ENCODE assay signal across 8 cellular contexts in genomic region chr17:10149573-10150399, GRCh38. TPM values are rescaled to one million over a fixed set of nuclear protein-coding genes. Genes with fewer than 3 reads are reported as not detected.
DNase-seq lines count a peak whose midpoint lies in the region; ATAC-seq, FAIRE-seq and TF ChIP-seq lines count a peak whose summit lies in the region.

No MANE protein-coding gene starts in this region.

- 52 to 58% methylated on average over 8 of the region's 8 CpGs for WGBS in lung, 2 donors

- H3K4me3 Mint-ChIP-seq in T-cell (no peak overlapping the region), endothelial cell (ENCODE audit: unreplicated experiment) (no peak overlapping the region)

- TF ChIP-seq CTCF in lung (IDR thresholded peaks at IDR 0.05; ENCODE audit: control extremely low read depth, extremely low read depth): no peak
- TF ChIP-seq CTCF in endothelial cell (IDR thresholded peaks at IDR 0.05; ENCODE audit: unreplicated experiment): no peak

- H3K4me1 Mint-ChIP-seq in T-cell (peaks cover 19 to 29% (median 23%) of the 10 kb centered on the region in 3 donors), endothelial cell (ENCODE audit: unreplicated experiment) (peaks cover 5% of the 10 kb centered on the region)

- CTCF ChIA-PET in T-cell (lab: Charles Lee): no interaction called here

- H3K36me3 Mint-ChIP-seq in T-cell (no peaks in the 10 kb centered on the region), endothelial cell (ENCODE audit: low read depth, unreplicated experiment) (no peaks in the 10 kb centered on the region)

- DNase-seq in GM18507 (ENCODE audit: extremely low spot score, insufficient read length, low read depth) (peak; percentile 36), T-cell (peak in 2 of 34 experiments; percentile 13 to 27), lung (ENCODE audit: low spot score) (no peak), SHP77 treated with DMSO at 0.1 percent for 48 hours (lab: John Stamatoyannopoulos, UW) (no peak), D341Med (ENCODE audit: low spot score) (no peak), endothelial cell (ENCODE audit: low spot score) (no peak), NCI-H446 treated with DMSO at 0.1 percent for 48 hours (lab: John Stamatoyannopoulos, UW) (no peak)

- ATAC-seq in HG02763 (IDR thresholded peaks at IDR 0.05; ENCODE audit: unreplicated experiment): peak; percentile 65
- peak; percentile 37 to 72 (median 44) for ATAC-seq in T-cell (replicated peaks in 1 of 4)
- ATAC-seq in lung (ENCODE audit: insufficient read depth, low FRiP score): peak; percentile 49

- H3K9me3 Mint-ChIP-seq in T-cell: no peaks in the 10 kb centered on the region
- H3K9me3 Mint-ChIP-seq in endothelial cell (ENCODE audit: unreplicated experiment): no peaks in the 10 kb centered on the region

- no peaks in the 10 kb centered on the region for H3K36me3 ChIP-seq in lung (ENCODE audit: control insufficient read depth in 2 of 2, insufficient read depth in 2 of 2, low read length in 2 of 2)

- no peaks in the 10 kb centered on the region for H3K27me3 ChIP-seq in lung (ENCODE audit: control insufficient read depth, insufficient read depth)

- H3K27ac Mint-ChIP-seq in T-cell (peak overlapping the region in 1 of 2 donors; percentile 27), endothelial cell (ENCODE audit: unreplicated experiment) (no peak overlapping the region)

- POLR2A ChIA-PET in T-cell (lab: Charles Lee): interaction anchor here in 1 of 2 donors (0.6 kb wide), 1 partner anchor 20 kb away, joined by 6 read pairs; no protein-coding TSS in a partner anchor

- H3K27ac ChIP-seq in lung (ENCODE audit: low read depth in 1 of 2, low read length in 1 of 2): no peak overlapping the region

- no peak overlapping the region for H3K4me3 ChIP-seq in lung

- H3K4me1 ChIP-seq in lung (ENCODE audit: control insufficient read depth in 2 of 2, insufficient read depth in 2 of 2, low read length in 2 of 2): no peaks in the 10 kb centered on the region

- H3K27me3 Mint-ChIP-seq in T-cell: peaks cover 0 to 3% of the 10 kb centered on the region in 2 donors
- H3K27me3 Mint-ChIP-seq in endothelial cell (ENCODE audit: unreplicated experiment): no peaks in the 10 kb centered on the region

- no peaks in the 10 kb centered on the region for H3K9me3 ChIP-seq in lung (ENCODE audit: control insufficient read depth in 2 of 2, insufficient read depth in 1 of 2, low read length in 1 of 2)

- FAIRE-seq in GM18507 (lab: Jason Lieb, UNC): peak; percentile 99

RNA-seq across cellular contexts. Expression of gene GAS7, which starts 48.6 kb away (rescaled TPM):
- total RNA-seq in T-cell (10 to 100 TPM in 1 of 5 donors, 1 to 10 TPM in 3, under 1 TPM in 1; 0.93 to 10.5 (median 3.8) TPM), lung (100 to 1,000 TPM in 1 of 2 donors, 10 to 100 TPM in 1; 41.1 to 112 TPM), endothelial cell (ENCODE audit: unreplicated experiment) (7.0 TPM)
- polyA plus RNA-seq in lung: 10 to 100 TPM in 1 of 2 donors, 1 to 10 TPM in 1; 9.0 to 51.1 TPM
